Comparison of ENCODE assay signal across 1 cellular context in the genomic region with DNA sequence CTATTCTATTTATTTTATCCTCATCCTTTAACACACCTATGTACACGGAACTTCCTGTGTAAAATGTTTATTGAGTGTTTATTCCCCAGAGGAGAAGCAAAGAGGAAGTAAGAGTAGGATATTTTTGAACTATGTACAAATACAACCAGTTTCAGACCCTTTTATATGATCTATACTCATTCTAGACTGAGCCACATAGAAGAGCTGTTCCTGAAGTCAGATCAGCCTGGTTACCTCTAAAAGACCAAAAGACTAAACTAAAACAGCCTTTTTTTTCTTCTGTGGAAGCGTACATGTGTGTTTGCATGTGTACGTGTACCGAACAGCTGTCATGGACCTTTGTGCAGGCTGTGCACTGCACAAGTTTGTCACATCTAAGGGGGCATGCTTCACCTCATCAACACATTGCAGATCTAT.
A peak's percentile ranks its signal among the peaks of the same experiment; 100 is the strongest.
TF ChIP-seq lines count a peak whose summit lies in the region.

No MANE protein-coding gene starts in this region.

TF ChIP-seq in GM12878, 131 proteins besides CTCF, POLR2A, EP300 and RAD21 (continued from another document and continues in another):
- TF ChIP-seq FOS (IDR thresholded peaks at IDR 0.05; ENCODE audit: borderline replicate concordance, extremely low read depth, insufficient read length) (no peak), RUNX3 (IDR thresholded peaks at IDR 0.05; ENCODE audit: low read length) (peak; percentile 61; the same call in 1 of the 2 replicates), BCLAF1 (IDR thresholded peaks at IDR 0.05) (no peak), ESRRA (IDR thresholded peaks at IDR 0.05; ENCODE audit: low read length) (no peak), KDM1A (IDR thresholded peaks at IDR 0.05; ENCODE audit: borderline replicate concordance) (no peak), RCOR1 (conservative IDR thresholded peaks at IDR 0.05; ENCODE audit: low read depth, low read length) (no peak), YY1 (IDR thresholded peaks at IDR 0.05; ENCODE audit: low read depth, low read length) (no peak), BHLHE40 (IDR thresholded peaks at IDR 0.05; ENCODE audit: borderline replicate concordance in 1 of 2, low read depth in 2 of 2, low read length in 1 of 2) (no peak), RELB (IDR thresholded peaks at IDR 0.05; ENCODE audit: low read depth) (peak; percentile 50; the same call in 1 of the 2 replicates), ZNF622 (IDR thresholded peaks at IDR 0.05) (no peak), IRF5 (IDR thresholded peaks at IDR 0.05; ENCODE audit: borderline replicate concordance) (no peak), ZBED1 (IDR thresholded peaks at IDR 0.05; ENCODE audit: borderline replicate concordance) (peak; percentile 54; the same call in 1 of the 2 replicates), IKZF2 (IDR thresholded peaks at IDR 0.05) (peak; percentile 70 to 81), MAX (IDR thresholded peaks at IDR 0.05; ENCODE audit: low read depth, low read length) (no peak), ASH2L (IDR thresholded peaks at IDR 0.05; ENCODE audit: borderline replicate concordance, low read depth) (no peak), HSF1 (IDR thresholded peaks at IDR 0.05; ENCODE audit: low read depth, low read length) (no peak), ZZZ3 (IDR thresholded peaks at IDR 0.05; ENCODE audit: control insufficient read depth, insufficient read length, low read depth) (no peak), SMAD1 (IDR thresholded peaks at IDR 0.05; ENCODE audit: low read depth, partially characterized antibody) (no peak), BACH1 (IDR thresholded peaks at IDR 0.05; ENCODE audit: borderline replicate concordance) (no peak), YBX1 (IDR thresholded peaks at IDR 0.05) (no peak; the same call in 1 of the 2 replicates), ZNF207 (IDR thresholded peaks at IDR 0.05; ENCODE audit: borderline replicate concordance) (no peak), CBFB (IDR thresholded peaks at IDR 0.05; ENCODE audit: low read depth) (peak; percentile 40; the same call in 1 of the 2 replicates), MTA2 (IDR thresholded peaks at IDR 0.05; ENCODE audit: low read depth) (peak; percentile 60), POU2F2 (IDR thresholded peaks at IDR 0.05; ENCODE audit: borderline replicate concordance, low read depth, low read length) (no peak), IKZF1 (conservative IDR thresholded peaks at IDR 0.05) (peak; percentile 47; the same call in 1 of the 2 replicates)
- TF ChIP-seq, protein P1, sequence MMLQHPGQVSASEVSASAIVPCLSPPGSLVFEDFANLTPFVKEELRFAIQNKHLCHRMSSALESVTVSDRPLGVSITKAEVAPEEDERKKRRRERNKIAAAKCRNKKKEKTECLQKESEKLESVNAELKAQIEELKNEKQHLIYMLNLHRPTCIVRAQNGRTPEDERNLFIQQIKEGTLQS (IDR thresholded peaks at IDR 0.05; ENCODE audit: borderline replicate concordance, extremely low read depth, low read depth, low read length) = no peak
- TF ChIP-seq, protein P2, sequence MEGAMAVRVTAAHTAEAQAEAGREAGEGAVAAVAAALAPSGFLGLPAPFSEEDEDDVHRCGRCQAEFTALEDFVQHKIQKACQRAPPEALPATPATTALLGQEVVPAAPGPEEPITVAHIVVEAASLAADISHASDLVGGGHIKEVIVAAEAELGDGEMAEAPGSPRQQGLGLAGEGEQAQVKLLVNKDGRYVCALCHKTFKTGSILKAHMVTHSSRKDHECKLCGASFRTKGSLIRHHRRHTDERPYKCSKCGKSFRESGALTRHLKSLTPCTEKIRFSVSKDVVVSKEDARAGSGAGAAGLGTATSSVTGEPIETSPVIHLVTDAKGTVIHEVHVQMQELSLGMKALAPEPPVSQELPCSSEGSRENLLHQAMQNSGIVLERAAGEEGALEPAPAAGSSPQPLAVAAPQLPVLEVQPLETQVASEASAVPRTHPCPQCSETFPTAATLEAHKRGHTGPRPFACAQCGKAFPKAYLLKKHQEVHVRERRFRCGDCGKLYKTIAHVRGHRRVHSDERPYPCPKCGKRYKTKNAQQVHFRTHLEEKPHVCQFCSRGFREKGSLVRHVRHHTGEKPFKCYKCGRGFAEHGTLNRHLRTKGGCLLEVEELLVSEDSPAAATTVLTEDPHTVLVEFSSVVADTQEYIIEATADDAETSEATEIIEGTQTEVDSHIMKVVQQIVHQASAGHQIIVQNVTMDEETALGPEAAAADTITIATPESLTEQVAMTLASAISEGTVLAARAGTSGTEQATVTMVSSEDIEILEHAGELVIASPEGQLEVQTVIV (IDR thresholded peaks at IDR 0.05; ENCODE audit: borderline replicate concordance, partially characterized antibody) = no peak
- TF ChIP-seq, protein P3, sequence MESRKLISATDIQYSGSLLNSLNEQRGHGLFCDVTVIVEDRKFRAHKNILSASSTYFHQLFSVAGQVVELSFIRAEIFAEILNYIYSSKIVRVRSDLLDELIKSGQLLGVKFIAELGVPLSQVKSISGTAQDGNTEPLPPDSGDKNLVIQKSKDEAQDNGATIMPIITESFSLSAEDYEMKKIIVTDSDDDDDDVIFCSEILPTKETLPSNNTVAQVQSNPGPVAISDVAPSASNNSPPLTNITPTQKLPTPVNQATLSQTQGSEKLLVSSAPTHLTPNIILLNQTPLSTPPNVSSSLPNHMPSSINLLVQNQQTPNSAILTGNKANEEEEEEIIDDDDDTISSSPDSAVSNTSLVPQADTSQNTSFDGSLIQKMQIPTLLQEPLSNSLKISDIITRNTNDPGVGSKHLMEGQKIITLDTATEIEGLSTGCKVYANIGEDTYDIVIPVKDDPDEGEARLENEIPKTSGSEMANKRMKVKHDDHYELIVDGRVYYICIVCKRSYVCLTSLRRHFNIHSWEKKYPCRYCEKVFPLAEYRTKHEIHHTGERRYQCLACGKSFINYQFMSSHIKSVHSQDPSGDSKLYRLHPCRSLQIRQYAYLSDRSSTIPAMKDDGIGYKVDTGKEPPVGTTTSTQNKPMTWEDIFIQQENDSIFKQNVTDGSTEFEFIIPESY (IDR thresholded peaks at IDR 0.05) = no peak
- TF ChIP-seq, protein P4, sequence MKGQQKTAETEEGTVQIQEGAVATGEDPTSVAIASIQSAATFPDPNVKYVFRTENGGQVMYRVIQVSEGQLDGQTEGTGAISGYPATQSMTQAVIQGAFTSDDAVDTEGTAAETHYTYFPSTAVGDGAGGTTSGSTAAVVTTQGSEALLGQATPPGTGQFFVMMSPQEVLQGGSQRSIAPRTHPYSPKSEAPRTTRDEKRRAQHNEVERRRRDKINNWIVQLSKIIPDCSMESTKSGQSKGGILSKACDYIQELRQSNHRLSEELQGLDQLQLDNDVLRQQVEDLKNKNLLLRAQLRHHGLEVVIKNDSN (IDR thresholded peaks at IDR 0.05; ENCODE audit: borderline replicate concordance, extremely low read length, insufficient read depth, low read depth, low read length) = no peak
- TF ChIP-seq, protein P5, sequence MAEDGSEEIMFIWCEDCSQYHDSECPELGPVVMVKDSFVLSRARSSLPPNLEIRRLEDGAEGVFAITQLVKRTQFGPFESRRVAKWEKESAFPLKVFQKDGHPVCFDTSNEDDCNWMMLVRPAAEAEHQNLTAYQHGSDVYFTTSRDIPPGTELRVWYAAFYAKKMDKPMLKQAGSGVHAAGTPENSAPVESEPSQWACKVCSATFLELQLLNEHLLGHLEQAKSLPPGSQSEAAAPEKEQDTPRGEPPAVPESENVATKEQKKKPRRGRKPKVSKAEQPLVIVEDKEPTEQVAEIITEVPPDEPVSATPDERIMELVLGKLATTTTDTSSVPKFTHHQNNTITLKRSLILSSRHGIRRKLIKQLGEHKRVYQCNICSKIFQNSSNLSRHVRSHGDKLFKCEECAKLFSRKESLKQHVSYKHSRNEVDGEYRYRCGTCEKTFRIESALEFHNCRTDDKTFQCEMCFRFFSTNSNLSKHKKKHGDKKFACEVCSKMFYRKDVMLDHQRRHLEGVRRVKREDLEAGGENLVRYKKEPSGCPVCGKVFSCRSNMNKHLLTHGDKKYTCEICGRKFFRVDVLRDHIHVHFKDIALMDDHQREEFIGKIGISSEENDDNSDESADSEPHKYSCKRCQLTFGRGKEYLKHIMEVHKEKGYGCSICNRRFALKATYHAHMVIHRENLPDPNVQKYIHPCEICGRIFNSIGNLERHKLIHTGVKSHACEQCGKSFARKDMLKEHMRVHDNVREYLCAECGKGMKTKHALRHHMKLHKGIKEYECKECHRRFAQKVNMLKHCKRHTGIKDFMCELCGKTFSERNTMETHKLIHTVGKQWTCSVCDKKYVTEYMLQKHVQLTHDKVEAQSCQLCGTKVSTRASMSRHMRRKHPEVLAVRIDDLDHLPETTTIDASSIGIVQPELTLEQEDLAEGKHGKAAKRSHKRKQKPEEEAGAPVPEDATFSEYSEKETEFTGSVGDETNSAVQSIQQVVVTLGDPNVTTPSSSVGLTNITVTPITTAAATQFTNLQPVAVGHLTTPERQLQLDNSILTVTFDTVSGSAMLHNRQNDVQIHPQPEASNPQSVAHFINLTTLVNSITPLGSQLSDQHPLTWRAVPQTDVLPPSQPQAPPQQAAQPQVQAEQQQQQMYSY (CRISPR knock-in tag; IDR thresholded peaks at IDR 0.05) = no peak
- TF ChIP-seq, protein P6, sequence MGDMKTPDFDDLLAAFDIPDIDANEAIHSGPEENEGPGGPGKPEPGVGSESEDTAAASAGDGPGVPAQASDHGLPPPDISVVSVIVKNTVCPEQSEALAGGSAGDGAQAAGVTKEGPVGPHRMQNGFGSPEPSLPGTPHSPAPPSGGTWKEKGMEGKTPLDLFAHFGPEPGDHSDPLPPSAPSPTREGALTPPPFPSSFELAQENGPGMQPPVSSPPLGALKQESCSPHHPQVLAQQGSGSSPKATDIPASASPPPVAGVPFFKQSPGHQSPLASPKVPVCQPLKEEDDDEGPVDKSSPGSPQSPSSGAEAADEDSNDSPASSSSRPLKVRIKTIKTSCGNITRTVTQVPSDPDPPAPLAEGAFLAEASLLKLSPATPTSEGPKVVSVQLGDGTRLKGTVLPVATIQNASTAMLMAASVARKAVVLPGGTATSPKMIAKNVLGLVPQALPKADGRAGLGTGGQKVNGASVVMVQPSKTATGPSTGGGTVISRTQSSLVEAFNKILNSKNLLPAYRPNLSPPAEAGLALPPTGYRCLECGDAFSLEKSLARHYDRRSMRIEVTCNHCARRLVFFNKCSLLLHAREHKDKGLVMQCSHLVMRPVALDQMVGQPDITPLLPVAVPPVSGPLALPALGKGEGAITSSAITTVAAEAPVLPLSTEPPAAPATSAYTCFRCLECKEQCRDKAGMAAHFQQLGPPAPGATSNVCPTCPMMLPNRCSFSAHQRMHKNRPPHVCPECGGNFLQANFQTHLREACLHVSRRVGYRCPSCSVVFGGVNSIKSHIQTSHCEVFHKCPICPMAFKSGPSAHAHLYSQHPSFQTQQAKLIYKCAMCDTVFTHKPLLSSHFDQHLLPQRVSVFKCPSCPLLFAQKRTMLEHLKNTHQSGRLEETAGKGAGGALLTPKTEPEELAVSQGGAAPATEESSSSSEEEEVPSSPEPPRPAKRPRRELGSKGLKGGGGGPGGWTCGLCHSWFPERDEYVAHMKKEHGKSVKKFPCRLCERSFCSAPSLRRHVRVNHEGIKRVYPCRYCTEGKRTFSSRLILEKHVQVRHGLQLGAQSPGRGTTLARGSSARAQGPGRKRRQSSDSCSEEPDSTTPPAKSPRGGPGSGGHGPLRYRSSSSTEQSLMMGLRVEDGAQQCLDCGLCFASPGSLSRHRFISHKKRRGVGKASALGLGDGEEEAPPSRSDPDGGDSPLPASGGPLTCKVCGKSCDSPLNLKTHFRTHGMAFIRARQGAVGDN (IDR thresholded peaks at IDR 0.05) = no peak
